Comparison of ENCODE assay signal across 17 cellular contexts in the genomic region with DNA sequence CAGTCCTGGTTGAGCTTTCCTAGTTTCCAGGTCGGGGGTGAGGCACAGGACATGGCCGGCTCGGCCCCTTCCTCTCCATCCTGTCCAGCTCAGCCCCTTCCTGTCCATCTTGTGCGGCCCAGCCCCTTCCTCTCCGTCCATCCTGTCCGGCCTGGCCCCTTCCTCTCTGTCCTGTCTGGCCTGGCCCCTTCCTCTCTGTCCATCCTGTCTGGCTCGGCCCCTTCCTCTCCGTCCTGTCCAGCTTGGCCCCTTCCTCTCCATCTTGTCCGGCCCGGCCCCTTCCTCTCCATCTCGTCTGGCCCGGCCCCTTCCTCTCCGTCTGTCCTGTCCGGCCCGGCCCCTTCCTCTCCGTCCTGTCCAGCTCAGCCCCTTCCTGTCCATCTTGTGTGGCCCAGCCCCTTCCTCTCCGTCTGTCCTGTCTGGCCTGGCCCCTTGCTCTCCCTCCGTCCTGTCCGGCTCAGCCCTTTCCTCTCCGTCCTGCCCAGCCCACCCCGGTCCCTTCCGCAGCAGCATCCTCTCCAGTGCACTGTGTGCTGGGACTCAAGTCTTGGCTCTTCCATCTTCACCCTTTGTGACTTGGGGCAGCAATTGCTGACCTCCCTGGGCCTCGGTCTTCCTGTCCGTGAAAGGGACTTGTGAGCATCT. TPM values are rescaled to one million over a fixed set of nuclear protein-coding genes. Genes with fewer than 3 reads are reported as not detected.
DNase-seq lines count a peak whose midpoint lies in the region; ATAC-seq and TF ChIP-seq lines count a peak whose summit lies in the region.
"Had no signal": no experiment of that assay in that cellular context is flagged by ENCODE, and none has a peak within 500 bp of the region (broad histone marks: within the 10 kb centered on the region; RNA-seq: fewer than 3 reads in every experiment).

No MANE protein-coding gene starts in this region.

- no peak for DNase-seq in activated naive CD4-positive, alpha-beta T cell (lab: John Stamatoyannopoulos, UW)
- DNase-seq in left ventricle myocardium inferior (peak; percentile 71), osteoblast (ENCODE audit: insufficient read length, low spot score, missing footprints) (peak; percentile 2), aorta (peak in 1 of 2 donors; percentile 77), Ammon's horn (ENCODE audit: low spot score) (no peak)
- no peak for DNase-seq in stimulated activated naive CD4-positive, alpha-beta T cell treated with Interleukin-2 at 50 U/mL for 16 hours (lab: John Stamatoyannopoulos, UW)
- DNase-seq in activated naive CD8-positive, alpha-beta T cell treated with anti-CD3 and anti-CD28 coated beads, Interleukin-2, amount 50 U/mL, for 24 hours: no peak
- DNase-seq: activated CD8-positive, alpha-beta T cell treated with anti-CD3 and anti-CD28 coated beads for 36 hours; activated gamma-delta T cell treated with Interleukin-2 at 50 U/mL for 16 hours; foreskin fibroblast; NCI-H446; OCI-M1; T1000 had no signal

- H3K36me3 Mint-ChIP-seq in activated naive CD4-positive, alpha-beta T cell treated with anti-CD3 and anti-CD28 coated beads, Interleukin-2, amount 50 U/mL, for 24 hours: peaks cover 4% of the 10 kb centered on the region
- peaks cover 4% of the 10 kb centered on the region for H3K36me3 Mint-ChIP-seq in activated naive CD8-positive, alpha-beta T cell treated with anti-CD3 and anti-CD28 coated beads, Interleukin-2, amount 50 U/mL, for 24 hours (ENCODE audit: low read depth)

- peak overlapping the region; percentile 60 for H3K4me3 ChIP-seq in left ventricle myocardium inferior
- H3K4me3 ChIP-seq in osteoblast (ENCODE audit: insufficient read depth, low read length): no peak overlapping the region
- no peak overlapping the region for H3K4me3 ChIP-seq in aorta (ENCODE audit: low read length in 2 of 2)
- H3K4me3 ChIP-seq: A549 had no signal

- H3K9me3 ChIP-seq in left ventricle myocardium inferior (replicated peaks): no peaks in the 10 kb centered on the region
- no peaks in the 10 kb centered on the region for H3K9me3 ChIP-seq in osteoblast (ENCODE audit: low read depth, low read length)
- H3K9me3 ChIP-seq in aorta (ENCODE audit: control insufficient read depth, low read length): peaks cover 2% of the 10 kb centered on the region
- H3K9me3 ChIP-seq: A549 had no signal

- H3K36me3 ChIP-seq in left ventricle myocardium inferior (peaks cover 3% of the 10 kb centered on the region), osteoblast (ENCODE audit: insufficient read depth, low read length) (no peaks in the 10 kb centered on the region), aorta (ENCODE audit: control insufficient read depth in 1 of 2, insufficient read depth in 2 of 2, low read length in 1 of 2) (peaks cover 0 to 2% of the 10 kb centered on the region in 2 donors)

- WGBS in aorta, 2 donors: 89 to 96% methylated on average over 20 to 24 of the region's 24 CpGs

- H3K79me2 ChIP-seq in osteoblast (ENCODE audit: insufficient read depth, low read length): peaks cover 4% of the 10 kb centered on the region

- no peaks in the 10 kb centered on the region for H3K9me3 Mint-ChIP-seq in activated naive CD4-positive, alpha-beta T cell treated with anti-CD3 and anti-CD28 coated beads, Interleukin-2, amount 50 U/mL, for 24 hours
- H3K9me3 Mint-ChIP-seq in activated naive CD8-positive, alpha-beta T cell treated with anti-CD3 and anti-CD28 coated beads, Interleukin-2, amount 50 U/mL, for 24 hours: no peaks in the 10 kb centered on the region
- H3K9me3 Mint-ChIP-seq: activated CD8-positive, alpha-beta T cell treated with anti-CD3 and anti-CD28 coated beads for 36 hours; naive thymus-derived CD8-positive, alpha-beta T cell; type B pancreatic cell had no signal

- no peak overlapping the region for H3K4me2 ChIP-seq in osteoblast (ENCODE audit: insufficient read depth, low read length)
- H3K4me2 ChIP-seq: A549 had no signal

- intact Hi-C loops in left ventricle myocardium inferior (cut with micrococcal nuclease): no loop called here
- intact Hi-C loops in aorta (cut with DNase I): no loop called here

- H3K27me3 Mint-ChIP-seq in activated naive CD4-positive, alpha-beta T cell treated with anti-CD3 and anti-CD28 coated beads, Interleukin-2, amount 50 U/mL, for 24 hours: no peaks in the 10 kb centered on the region
- H3K27me3 Mint-ChIP-seq in activated naive CD8-positive, alpha-beta T cell treated with anti-CD3 and anti-CD28 coated beads, Interleukin-2, amount 50 U/mL, for 24 hours: no peaks in the 10 kb centered on the region
- H3K27me3 Mint-ChIP-seq: activated CD8-positive, alpha-beta T cell treated with anti-CD3 and anti-CD28 coated beads for 36 hours; type B pancreatic cell had no signal

- H3K4me1 Mint-ChIP-seq in activated naive CD4-positive, alpha-beta T cell treated with anti-CD3 and anti-CD28 coated beads, Interleukin-2, amount 50 U/mL, for 24 hours: peaks cover 14% of the 10 kb centered on the region
- H3K4me1 Mint-ChIP-seq in activated naive CD8-positive, alpha-beta T cell treated with anti-CD3 and anti-CD28 coated beads, Interleukin-2, amount 50 U/mL, for 24 hours: peaks cover 15% of the 10 kb centered on the region

- H3K27ac Mint-ChIP-seq in activated naive CD4-positive, alpha-beta T cell treated with anti-CD3 and anti-CD28 coated beads, Interleukin-2, amount 50 U/mL, for 24 hours: peak overlapping the region; percentile 59
- H3K27ac Mint-ChIP-seq in activated naive CD8-positive, alpha-beta T cell treated with anti-CD3 and anti-CD28 coated beads, Interleukin-2, amount 50 U/mL, for 24 hours: no peak overlapping the region
- H3K27ac Mint-ChIP-seq: activated CD8-positive, alpha-beta T cell treated with anti-CD3 and anti-CD28 coated beads for 36 hours; type B pancreatic cell had no signal

- H3K27ac ChIP-seq in left ventricle myocardium inferior (replicated peaks): peak overlapping the region; percentile 90
- H3K27ac ChIP-seq in osteoblast (ENCODE audit: low read depth, low read length): no peak overlapping the region
- H3K27ac ChIP-seq in aorta (ENCODE audit: low read depth in 1 of 2, low read length in 2 of 2): no peak overlapping the region
- H3K27ac ChIP-seq: A549 had no signal

- peaks cover 27% of the 10 kb centered on the region for H3K4me1 ChIP-seq in left ventricle myocardium inferior
- H3K4me1 ChIP-seq in osteoblast (ENCODE audit: insufficient read depth, low read length): no peaks in the 10 kb centered on the region
- H3K4me1 ChIP-seq in aorta (ENCODE audit: control insufficient read depth in 1 of 2, insufficient read depth in 2 of 2, low read length in 2 of 2): no peaks in the 10 kb centered on the region
- H3K4me1 ChIP-seq: A549 had no signal

- H3K27me3 ChIP-seq in left ventricle myocardium inferior (ENCODE audit: low read depth) (no peaks in the 10 kb centered on the region), osteoblast (ENCODE audit: insufficient read depth, low read length) (no peaks in the 10 kb centered on the region), aorta (ENCODE audit: control insufficient read depth in 1 of 2, insufficient read depth in 2 of 2, low read length in 1 of 2) (no peaks in the 10 kb centered on the region)

- no peak overlapping the region for H3K4me3 Mint-ChIP-seq in activated naive CD4-positive, alpha-beta T cell treated with anti-CD3 and anti-CD28 coated beads, Interleukin-2, amount 50 U/mL, for 24 hours
- H3K4me3 Mint-ChIP-seq in activated naive CD8-positive, alpha-beta T cell treated with anti-CD3 and anti-CD28 coated beads, Interleukin-2, amount 50 U/mL, for 24 hours: no peak overlapping the region
- H3K4me3 Mint-ChIP-seq: activated CD8-positive, alpha-beta T cell treated with anti-CD3 and anti-CD28 coated beads for 36 hours; naive thymus-derived CD8-positive, alpha-beta T cell; type B pancreatic cell had no signal

- no peaks in the 10 kb centered on the region for H4K20me1 ChIP-seq in osteoblast (ENCODE audit: insufficient read depth, low read length)

- TF ChIP-seq CTCF in left ventricle myocardium inferior (IDR thresholded peaks at IDR 0.05; ENCODE audit: borderline replicate concordance) (no peak), osteoblast (IDR thresholded peaks at IDR 0.05; ENCODE audit: extremely low read depth, low read depth, low read length) (no peak)

- H2AFZ ChIP-seq in osteoblast (ENCODE audit: low read length): no peak overlapping the region

- peak; percentile 64 for ATAC-seq in aorta (ENCODE audit: low FRiP score)
- ATAC-seq in activated naive CD8-positive, alpha-beta T cell treated with anti-CD3 and anti-CD28 coated beads, Interleukin-2, amount 50 U/mL, for 24 hours: no peak
- ATAC-seq: activated CD8-positive, alpha-beta T cell treated with anti-CD3 and anti-CD28 coated beads for 36 hours; naive thymus-derived CD8-positive, alpha-beta T cell had no signal

RNA-seq across cellular contexts. Expression of a gene that starts 5.5 kb away (rescaled TPM):
- total RNA-seq in left ventricle myocardium inferior (not detected), osteoblast (not detected in 2 replicates), aorta (under 1 TPM in 1 of 2 donors, not detected in 1; 0.21 TPM)
- under 1 TPM in 1 of 2 donors, not detected in 1; 0.10 TPM for polyA plus RNA-seq in aorta
- total RNA-seq: activated CD8-positive, alpha-beta T cell treated with anti-CD3 and anti-CD28 coated beads for 36 hours; naive thymus-derived CD8-positive, alpha-beta T cell had no signal
- polyA plus RNA-seq: A549; naive thymus-derived CD8-positive, alpha-beta T cell had no signal

Comparison
In these comparisons a context has a peak if more than half of its experiments do, and no peak if none do; other contexts are left out.
1. DNase-seq: peak in left ventricle myocardium inferior (single experiment) and osteoblast (single experiment); none in activated naive CD4-positive, alpha-beta T cell (0 of 4), stimulated activated naive CD4-positive, alpha-beta T cell treated with Interleukin-2 at 50 U/mL for 16 hours (single experiment), activated naive CD8-positive, alpha-beta T cell treated with anti-CD3 and anti-CD28 coated beads, Interleukin-2, amount 50 U/mL, for 24 hours (single experiment) and Ammon's horn (single experiment).